Comparison of ENCODE assay signal across 16 cellular contexts in the genomic region with DNA sequence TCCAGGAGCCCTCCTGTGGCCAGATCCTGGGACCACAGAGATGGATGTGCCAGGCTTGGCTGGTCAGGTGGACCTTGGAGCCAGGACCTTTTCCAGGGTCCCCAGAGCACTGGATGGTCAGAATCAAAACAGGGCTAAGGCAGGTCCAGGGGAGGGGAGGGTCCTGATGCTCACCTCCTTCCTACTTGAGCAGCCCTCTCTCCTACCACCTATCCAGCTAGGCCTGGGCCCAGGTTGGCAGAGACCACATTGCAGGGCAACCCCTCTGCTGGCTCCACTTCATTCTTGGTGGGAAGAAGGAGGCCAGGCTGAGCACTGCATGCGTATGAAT. TPM values are rescaled to one million over a fixed set of nuclear protein-coding genes. Genes with fewer than 3 reads are reported as not detected.
A peak's percentile ranks its signal among the peaks of the same experiment; 100 is the strongest.
DNase-seq lines count a peak whose midpoint lies in the region; ATAC-seq and TF ChIP-seq lines count a peak whose summit lies in the region.
"Had no signal": no experiment of that assay in that cellular context is flagged by ENCODE, and none has a peak within 500 bp of the region (broad histone marks: within the 10 kb centered on the region; RNA-seq: fewer than 3 reads in every experiment).

No MANE protein-coding gene starts in this region.

- intact Hi-C loops in sigmoid colon (cut with DNase I) (loop anchor here (5.0 kb wide), 2 partner anchors 142 to 227 kb away; no protein-coding TSS in a partner anchor), CD14-positive monocyte (cut with micrococcal nuclease) (loop anchor here (5.0 to 10.0 kb wide), 5 partner anchors 140 to 330 kb away; no protein-coding TSS in a partner anchor)

- H3K27ac ChIP-seq in sigmoid colon, result no peak overlapping the region
- H3K27ac ChIP-seq: vagina had no signal

- H3K4me1 ChIP-seq in sigmoid colon, result peaks cover 4 to 14% (median 12%) of the 10 kb centered on the region in 4 donors

- TF ChIP-seq EP300 in sigmoid colon (IDR thresholded peaks at IDR 0.05), result no peak

- H3K36me3 Mint-ChIP-seq in activated T-cell treated with anti-CD3 and anti-CD28 coated beads, Interleukin-2, amount 50 U/mL, for 4 hours (ENCODE audit: insufficient read depth), result no peaks in the 10 kb centered on the region
- peaks cover 1% of the 10 kb centered on the region for H3K36me3 Mint-ChIP-seq in central memory CD8-positive, alpha-beta T cell (ENCODE audit: insufficient read depth)
- H3K36me3 Mint-ChIP-seq in CD14-positive monocyte, result peaks cover 6% of the 10 kb centered on the region in 2 donors

- no peak for TF ChIP-seq CTCF in sigmoid colon (IDR thresholded peaks at IDR 0.05)
- TF ChIP-seq CTCF in CD14-positive monocyte (IDR thresholded peaks at IDR 0.05), result no peak

- H3K4me1 Mint-ChIP-seq in activated T-cell treated with anti-CD3 and anti-CD28 coated beads, Interleukin-2, amount 50 U/mL, for 4 hours (ENCODE audit: low read depth), result peaks cover 13% of the 10 kb centered on the region
- peaks cover 15% of the 10 kb centered on the region for H3K4me1 Mint-ChIP-seq in central memory CD8-positive, alpha-beta T cell
- H3K4me1 Mint-ChIP-seq in CD14-positive monocyte, result peaks cover 23% of the 10 kb centered on the region

- no peak for TF ChIP-seq POLR2A in sigmoid colon (IDR thresholded peaks at IDR 0.05)

- no peak overlapping the region for H3K4me3 ChIP-seq in H7 (ENCODE audit: insufficient read depth, low read depth, low read length)
- H3K4me3 ChIP-seq in sigmoid colon, result no peak overlapping the region
- H3K4me3 ChIP-seq: GM12878, lung had no signal

- DNase-seq in activated T-cell treated with anti-CD3 and anti-CD28 coated beads, Interleukin-2, amount 50 U/mL, for 4 hours, result no peak
- no peak for DNase-seq in activated T-cell treated with anti-CD3 and anti-CD28 coated beads, Interleukin-2, amount 50 U/mL, for 1 hour
- peak; percentile 5 for DNase-seq in H7
- DNase-seq in central memory CD8-positive, alpha-beta T cell (ENCODE audit: low spot score in 2 of 2), result no peak
- DNase-seq in sigmoid colon, result peak; percentile 48
- no peak for DNase-seq in T1000 (lab: John Stamatoyannopoulos, UW)
- DNase-seq in CD14-positive monocyte (ENCODE audit: low spot score), result no peak
- DNase-seq in NCI-H2171 treated with DMSO at 0.1 percent for 48 hours (lab: John Stamatoyannopoulos, UW), result no peak
- DNase-seq: Calu3, dermis blood vessel endothelial cell, erythroblast, NCI-H2171, nephron progenitor cell had no signal

- H3K27me3 ChIP-seq in H7 (ENCODE audit: control insufficient read depth, insufficient read depth, low read length) (no peaks in the 10 kb centered on the region), sigmoid colon (no peaks in the 10 kb centered on the region)
- H3K27me3 ChIP-seq: vagina had no signal

- H3K9me3 Mint-ChIP-seq in activated T-cell treated with anti-CD3 and anti-CD28 coated beads, Interleukin-2, amount 50 U/mL, for 4 hours, result no peaks in the 10 kb centered on the region
- H3K9me3 Mint-ChIP-seq in central memory CD8-positive, alpha-beta T cell, result no peaks in the 10 kb centered on the region
- H3K9me3 Mint-ChIP-seq in CD14-positive monocyte, result no peaks in the 10 kb centered on the region
- H3K9me3 Mint-ChIP-seq: nephron progenitor cell had no signal

- H3K4me3 Mint-ChIP-seq in activated T-cell treated with anti-CD3 and anti-CD28 coated beads, Interleukin-2, amount 50 U/mL, for 4 hours, result peak overlapping the region; percentile 9
- H3K4me3 Mint-ChIP-seq in central memory CD8-positive, alpha-beta T cell, result peak overlapping the region; percentile 36
- no peak overlapping the region for H3K4me3 Mint-ChIP-seq in CD14-positive monocyte
- H3K4me3 Mint-ChIP-seq: nephron progenitor cell had no signal

- no peaks in the 10 kb centered on the region for H3K9me3 ChIP-seq in sigmoid colon
- H3K9me3 ChIP-seq: vagina had no signal

- no peaks in the 10 kb centered on the region for H3K27me3 Mint-ChIP-seq in activated T-cell treated with anti-CD3 and anti-CD28 coated beads, Interleukin-2, amount 50 U/mL, for 4 hours (ENCODE audit: low read depth)
- H3K27me3 Mint-ChIP-seq in central memory CD8-positive, alpha-beta T cell, result no peaks in the 10 kb centered on the region
- H3K27me3 Mint-ChIP-seq in CD14-positive monocyte (ENCODE audit: low read depth in 3 of 3), result peaks cover 3 to 6% (median 6%) of the 10 kb centered on the region in 3 donors

- H3K27ac Mint-ChIP-seq in central memory CD8-positive, alpha-beta T cell (ENCODE audit: low read depth), result peak overlapping the region; percentile 54
- peak overlapping the region in 1 of 7 donors; percentile 54 for H3K27ac Mint-ChIP-seq in CD14-positive monocyte
- H3K27ac Mint-ChIP-seq: nephron progenitor cell had no signal

- no peaks in the 10 kb centered on the region for H3K36me3 ChIP-seq in H7 (replicated peaks; ENCODE audit: control insufficient read depth, insufficient read depth, low read length)
- H3K36me3 ChIP-seq in sigmoid colon, result no peaks in the 10 kb centered on the region
- H3K36me3 ChIP-seq: vagina had no signal

- WGBS in sigmoid colon, 2 donors, result 94 to 100% methylated on average over 1 of the region's 1 CpG

- ATAC-seq in activated T-cell treated with anti-CD3 and anti-CD28 coated beads, Interleukin-2, amount 50 U/mL, for 4 hours, result no peak
- no peak for ATAC-seq in central memory CD8-positive, alpha-beta T cell (replicated peaks; ENCODE audit: extremely low read depth, poor library complexity, severe bottlenecking)

RNA-seq across cellular contexts. Expression of a gene that starts 28.5 kb away (rescaled TPM):
- 10 to 100 TPM; 16.8 to 25.2 (median 20.0) TPM for total RNA-seq in activated T-cell treated with anti-CD3 and anti-CD28 coated beads, Interleukin-2, amount 50 U/mL, for 4 hours
- 12.9 and 22.2 TPM in 2 replicates for total RNA-seq in H7 (2014; rRNA removed; shearing (Covaris generic))
- total RNA-seq in sigmoid colon, result 10 to 100 TPM; 10.2 to 16.1 (median 14.9) TPM
- polyA plus RNA-seq in sigmoid colon (1 to 10 TPM; 4.8 to 7.3 (median 6.9) TPM), CD14-positive monocyte (under 1 TPM; 0.61 to 0.91 TPM)

RNA-seq across cellular contexts. Expression of a gene that starts 55.9 kb away (rescaled TPM):
- total RNA-seq in activated T-cell treated with anti-CD3 and anti-CD28 coated beads, Interleukin-2, amount 50 U/mL, for 4 hours, result 10 to 100 TPM; 43.6 to 45.1 (median 44.3) TPM
- 9.5 and 10.4 TPM in 2 replicates for total RNA-seq in H7 (2014; rRNA removed; shearing (Covaris generic))
- total RNA-seq in sigmoid colon, result 1 to 10 TPM; 4.3 to 8.1 (median 6.9) TPM
- polyA plus RNA-seq in sigmoid colon (10 to 100 TPM in 1 of 3 donors, 1 to 10 TPM in 2; 3.0 to 13.2 (median 3.0) TPM), CD14-positive monocyte (10 to 100 TPM; 25.6 to 34.9 TPM)

Comparison
In these comparisons a context has a peak if more than half of its experiments do, and no peak if none do; other contexts are left out.
1. DNase-seq: peak in H7 (single experiment) and sigmoid colon (single experiment); none in activated T-cell treated with anti-CD3 and anti-CD28 coated beads, Interleukin-2, amount 50 U/mL, for 4 hours (single experiment), activated T-cell treated with anti-CD3 and anti-CD28 coated beads, Interleukin-2, amount 50 U/mL, for 1 hour (single experiment), central memory CD8-positive, alpha-beta T cell (0 of 2), T1000 (single experiment), CD14-positive monocyte (single experiment) and NCI-H2171 treated with DMSO at 0.1 percent for 48 hours (single experiment).
2. H3K4me3 Mint-ChIP-seq: peak in activated T-cell treated with anti-CD3 and anti-CD28 coated beads, Interleukin-2, amount 50 U/mL, for 4 hours (single experiment) and central memory CD8-positive, alpha-beta T cell (single experiment); none in CD14-positive monocyte (0 of 2).